1 cellular context compared by ENCODE assay signal in the genomic region with DNA sequence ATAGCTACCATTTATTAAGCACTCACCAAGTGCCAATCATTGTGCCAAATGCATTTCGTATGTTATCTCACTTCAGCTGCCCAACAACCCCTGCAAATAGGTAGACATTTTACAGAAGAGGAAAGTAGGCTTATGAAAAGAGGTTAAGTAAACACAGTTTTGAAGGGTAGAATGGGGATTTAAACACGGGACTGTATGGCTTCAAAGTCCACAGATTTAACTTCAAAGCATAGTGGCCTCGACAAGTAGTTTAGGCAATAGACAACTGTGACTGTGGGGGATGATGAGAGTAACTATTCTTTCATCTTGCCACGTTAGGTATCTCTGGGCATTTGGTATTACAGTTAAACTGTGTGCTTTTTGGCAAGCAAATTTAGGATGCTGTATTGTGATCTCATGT.
A peak's percentile ranks its signal among the peaks of the same experiment; 100 is the strongest.
TF ChIP-seq lines count a peak whose summit lies in the region.

No MANE protein-coding gene starts in this region.

TF ChIP-seq in HepG2, 621 proteins besides CTCF, POLR2A, EP300 and RAD21 (continued from another document and continues in another):
- TF ChIP-seq, protein P1, sequence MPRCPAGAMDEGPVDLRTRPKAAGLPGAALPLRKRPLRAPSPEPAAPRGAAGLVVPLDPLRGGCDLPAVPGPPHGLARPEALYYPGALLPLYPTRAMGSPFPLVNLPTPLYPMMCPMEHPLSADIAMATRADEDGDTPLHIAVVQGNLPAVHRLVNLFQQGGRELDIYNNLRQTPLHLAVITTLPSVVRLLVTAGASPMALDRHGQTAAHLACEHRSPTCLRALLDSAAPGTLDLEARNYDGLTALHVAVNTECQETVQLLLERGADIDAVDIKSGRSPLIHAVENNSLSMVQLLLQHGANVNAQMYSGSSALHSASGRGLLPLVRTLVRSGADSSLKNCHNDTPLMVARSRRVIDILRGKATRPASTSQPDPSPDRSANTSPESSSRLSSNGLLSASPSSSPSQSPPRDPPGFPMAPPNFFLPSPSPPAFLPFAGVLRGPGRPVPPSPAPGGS (CRISPR knock-in tag; IDR thresholded peaks at IDR 0.05), result 0 out of 2 replicates have a peak, but pooled peaks have one; percentile 41
- TF ChIP-seq PTBP1 (IDR thresholded peaks at IDR 0.05; ENCODE audit: low read depth, low read length, poor library complexity, severe bottlenecking), result no peak
- peak; percentile 84 for TF ChIP-seq ASH2L (IDR thresholded peaks at IDR 0.05; ENCODE audit: insufficient read length, low read depth, low read length)
- TF ChIP-seq TBX2 (CRISPR knock-in tag; IDR thresholded peaks at IDR 0.05; ENCODE audit: borderline replicate concordance), result peak; percentile 97
- TF ChIP-seq ZNF782 (CRISPR knock-in tag; IDR thresholded peaks at IDR 0.05; ENCODE audit: borderline replicate concordance), result no peak
- TF ChIP-seq PITX1 (CRISPR knock-in tag; IDR thresholded peaks at IDR 0.05), result peak; percentile 100
- peak; percentile 81; the same call in 1 of the 2 replicates for TF ChIP-seq SP5 (CRISPR knock-in tag; IDR thresholded peaks at IDR 0.05; ENCODE audit: borderline replicate concordance, low read depth)
- TF ChIP-seq NR2F2 (IDR thresholded peaks at IDR 0.05; ENCODE audit: borderline replicate concordance, low read depth), result peak; percentile 94
- TF ChIP-seq IKZF1 (IDR thresholded peaks at IDR 0.05), result no peak
- no peak for TF ChIP-seq ZFP62 (CRISPR knock-in tag; IDR thresholded peaks at IDR 0.05)
- TF ChIP-seq ZFP36L2 (CRISPR knock-in tag; IDR thresholded peaks at IDR 0.05), result no peak
- TF ChIP-seq ZNF34 (CRISPR knock-in tag; IDR thresholded peaks at IDR 0.05; ENCODE audit: borderline replicate concordance), result no peak
- peak; percentile 56; the same call in 1 of the 2 replicates for TF ChIP-seq ZNF317 (CRISPR knock-in tag; IDR thresholded peaks at IDR 0.05)
- TF ChIP-seq GATAD2A (CRISPR knock-in tag; IDR thresholded peaks at IDR 0.05), result peak; percentile 88
- peak; percentile 86 for TF ChIP-seq FOXA1 (IDR thresholded peaks at IDR 0.05)
- peak; percentile 98 for TF ChIP-seq FOXA1 (CRISPR knock-in tag; IDR thresholded peaks at IDR 0.05)
- peak; percentile 88 for TF ChIP-seq MEF2D (CRISPR knock-in tag; IDR thresholded peaks at IDR 0.05)
- no peak for TF ChIP-seq ZNF501 (CRISPR knock-in tag; IDR thresholded peaks at IDR 0.05)
- peak; percentile 60; the same call in 1 of the 2 replicates for TF ChIP-seq CCDC6 (CRISPR knock-in tag; IDR thresholded peaks at IDR 0.05)
- TF ChIP-seq SNAPC2 (CRISPR knock-in tag; IDR thresholded peaks at IDR 0.05), result 0 out of 2 replicates have a peak, but pooled peaks have one; percentile 70
- TF ChIP-seq CEBPB (IDR thresholded peaks at IDR 0.05; ENCODE audit: borderline replicate concordance, low read depth, low read length), result peak; percentile 81
- TF ChIP-seq, protein P2, sequence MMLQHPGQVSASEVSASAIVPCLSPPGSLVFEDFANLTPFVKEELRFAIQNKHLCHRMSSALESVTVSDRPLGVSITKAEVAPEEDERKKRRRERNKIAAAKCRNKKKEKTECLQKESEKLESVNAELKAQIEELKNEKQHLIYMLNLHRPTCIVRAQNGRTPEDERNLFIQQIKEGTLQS (CRISPR knock-in tag; IDR thresholded peaks at IDR 0.05), result peak; percentile 40; the same call in 1 of the 2 replicates
- TF ChIP-seq ZNF17 (CRISPR knock-in tag; IDR thresholded peaks at IDR 0.05), result no peak
- TF ChIP-seq ZNF382 (CRISPR knock-in tag; IDR thresholded peaks at IDR 0.05; ENCODE audit: borderline replicate concordance), result no peak
- no peak; the same call in 1 of the 2 replicates for TF ChIP-seq TSC22D2 (CRISPR knock-in tag; IDR thresholded peaks at IDR 0.05; ENCODE audit: borderline replicate concordance)
- no peak for TF ChIP-seq CHCHD3 (CRISPR knock-in tag; IDR thresholded peaks at IDR 0.05)
- no peak for TF ChIP-seq ISX (CRISPR knock-in tag; conservative IDR thresholded peaks at IDR 0.05)
- TF ChIP-seq ZNF670 (CRISPR knock-in tag; IDR thresholded peaks at IDR 0.05; ENCODE audit: borderline replicate concordance), result no peak
- no peak for TF ChIP-seq ZSCAN12 (CRISPR knock-in tag; IDR thresholded peaks at IDR 0.05)
- TF ChIP-seq, protein P3, sequence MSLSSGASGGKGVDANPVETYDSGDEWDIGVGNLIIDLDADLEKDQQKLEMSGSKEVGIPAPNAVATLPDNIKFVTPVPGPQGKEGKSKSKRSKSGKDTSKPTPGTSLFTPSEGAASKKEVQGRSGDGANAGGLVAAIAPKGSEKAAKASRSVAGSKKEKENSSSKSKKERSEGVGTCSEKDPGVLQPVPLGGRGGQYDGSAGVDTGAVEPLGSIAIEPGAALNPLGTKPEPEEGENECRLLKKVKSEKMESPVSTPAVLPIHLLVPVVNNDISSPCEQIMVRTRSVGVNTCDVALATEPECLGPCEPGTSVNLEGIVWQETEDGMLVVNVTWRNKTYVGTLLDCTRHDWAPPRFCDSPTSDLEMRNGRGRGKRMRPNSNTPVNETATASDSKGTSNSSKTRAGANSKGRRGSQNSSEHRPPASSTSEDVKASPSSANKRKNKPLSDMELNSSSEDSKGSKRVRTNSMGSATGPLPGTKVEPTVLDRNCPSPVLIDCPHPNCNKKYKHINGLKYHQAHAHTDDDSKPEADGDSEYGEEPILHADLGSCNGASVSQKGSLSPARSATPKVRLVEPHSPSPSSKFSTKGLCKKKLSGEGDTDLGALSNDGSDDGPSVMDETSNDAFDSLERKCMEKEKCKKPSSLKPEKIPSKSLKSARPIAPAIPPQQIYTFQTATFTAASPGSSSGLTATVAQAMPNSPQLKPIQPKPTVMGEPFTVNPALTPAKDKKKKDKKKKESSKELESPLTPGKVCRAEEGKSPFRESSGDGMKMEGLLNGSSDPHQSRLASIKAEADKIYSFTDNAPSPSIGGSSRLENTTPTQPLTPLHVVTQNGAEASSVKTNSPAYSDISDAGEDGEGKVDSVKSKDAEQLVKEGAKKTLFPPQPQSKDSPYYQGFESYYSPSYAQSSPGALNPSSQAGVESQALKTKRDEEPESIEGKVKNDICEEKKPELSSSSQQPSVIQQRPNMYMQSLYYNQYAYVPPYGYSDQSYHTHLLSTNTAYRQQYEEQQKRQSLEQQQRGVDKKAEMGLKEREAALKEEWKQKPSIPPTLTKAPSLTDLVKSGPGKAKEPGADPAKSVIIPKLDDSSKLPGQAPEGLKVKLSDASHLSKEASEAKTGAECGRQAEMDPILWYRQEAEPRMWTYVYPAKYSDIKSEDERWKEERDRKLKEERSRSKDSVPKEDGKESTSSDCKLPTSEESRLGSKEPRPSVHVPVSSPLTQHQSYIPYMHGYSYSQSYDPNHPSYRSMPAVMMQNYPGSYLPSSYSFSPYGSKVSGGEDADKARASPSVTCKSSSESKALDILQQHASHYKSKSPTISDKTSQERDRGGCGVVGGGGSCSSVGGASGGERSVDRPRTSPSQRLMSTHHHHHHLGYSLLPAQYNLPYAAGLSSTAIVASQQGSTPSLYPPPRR (CRISPR knock-in tag; IDR thresholded peaks at IDR 0.05; ENCODE audit: borderline replicate concordance), result peak; percentile 99
- TF ChIP-seq ZNF564 (CRISPR knock-in tag; IDR thresholded peaks at IDR 0.05), result 0 out of 2 replicates have a peak, but pooled peaks have one; percentile 24
- TF ChIP-seq, protein P4, sequence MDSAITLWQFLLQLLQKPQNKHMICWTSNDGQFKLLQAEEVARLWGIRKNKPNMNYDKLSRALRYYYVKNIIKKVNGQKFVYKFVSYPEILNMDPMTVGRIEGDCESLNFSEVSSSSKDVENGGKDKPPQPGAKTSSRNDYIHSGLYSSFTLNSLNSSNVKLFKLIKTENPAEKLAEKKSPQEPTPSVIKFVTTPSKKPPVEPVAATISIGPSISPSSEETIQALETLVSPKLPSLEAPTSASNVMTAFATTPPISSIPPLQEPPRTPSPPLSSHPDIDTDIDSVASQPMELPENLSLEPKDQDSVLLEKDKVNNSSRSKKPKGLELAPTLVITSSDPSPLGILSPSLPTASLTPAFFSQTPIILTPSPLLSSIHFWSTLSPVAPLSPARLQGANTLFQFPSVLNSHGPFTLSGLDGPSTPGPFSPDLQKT (CRISPR knock-in tag; IDR thresholded peaks at IDR 0.05; ENCODE audit: borderline replicate concordance), result no peak
- no peak for TF ChIP-seq ZNF530 (CRISPR knock-in tag; IDR thresholded peaks at IDR 0.05; ENCODE audit: low read depth)
- TF ChIP-seq, protein P5, sequence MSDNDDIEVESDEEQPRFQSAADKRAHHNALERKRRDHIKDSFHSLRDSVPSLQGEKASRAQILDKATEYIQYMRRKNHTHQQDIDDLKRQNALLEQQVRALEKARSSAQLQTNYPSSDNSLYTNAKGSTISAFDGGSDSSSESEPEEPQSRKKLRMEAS (IDR thresholded peaks at IDR 0.05), result 0 out of 2 replicates have a peak, but pooled peaks have one; percentile 31
- TF ChIP-seq HOXA5 (CRISPR knock-in tag; IDR thresholded peaks at IDR 0.05), result no peak
- peak; percentile 28 for TF ChIP-seq ZEB1 (IDR thresholded peaks at IDR 0.05; ENCODE audit: insufficient replicate concordance, low read depth)
- TF ChIP-seq, protein P6, sequence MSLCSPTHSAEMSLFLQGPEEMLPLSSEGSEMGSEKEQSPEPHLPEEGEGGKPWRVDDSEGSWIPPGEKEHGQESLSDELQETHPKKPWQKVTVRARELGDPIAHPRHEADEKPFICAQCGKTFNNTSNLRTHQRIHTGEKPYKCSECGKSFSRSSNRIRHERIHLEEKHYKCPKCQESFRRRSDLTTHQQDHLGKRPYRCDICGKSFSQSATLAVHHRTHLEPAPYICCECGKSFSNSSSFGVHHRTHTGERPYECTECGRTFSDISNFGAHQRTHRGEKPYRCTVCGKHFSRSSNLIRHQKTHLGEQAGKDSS (CRISPR knock-in tag; IDR thresholded peaks at IDR 0.05; ENCODE audit: borderline replicate concordance, low read depth), result no peak
- TF ChIP-seq, protein P7, sequence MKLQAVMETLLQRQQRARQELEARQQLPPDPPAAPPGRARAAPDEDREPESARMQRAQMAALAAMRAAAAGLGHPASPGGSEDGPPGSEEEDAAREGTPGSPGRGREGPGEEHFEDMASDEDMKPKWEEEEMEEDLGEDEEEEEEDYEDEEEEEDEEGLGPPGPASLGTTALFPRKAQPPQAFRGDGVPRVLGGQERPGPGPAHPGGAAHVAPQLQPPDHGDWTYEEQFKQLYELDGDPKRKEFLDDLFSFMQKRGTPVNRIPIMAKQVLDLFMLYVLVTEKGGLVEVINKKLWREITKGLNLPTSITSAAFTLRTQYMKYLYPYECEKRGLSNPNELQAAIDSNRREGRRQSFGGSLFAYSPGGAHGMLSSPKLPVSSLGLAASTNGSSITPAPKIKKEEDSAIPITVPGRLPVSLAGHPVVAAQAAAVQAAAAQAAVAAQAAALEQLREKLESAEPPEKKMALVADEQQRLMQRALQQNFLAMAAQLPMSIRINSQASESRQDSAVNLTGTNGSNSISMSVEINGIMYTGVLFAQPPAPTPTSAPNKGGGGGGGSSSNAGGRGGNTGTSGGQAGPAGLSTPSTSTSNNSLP (IDR thresholded peaks at IDR 0.05; ENCODE audit: low read depth, low read length), result peak; percentile 77
- peak; percentile 79; the same call in 1 of the 2 replicates for TF ChIP-seq ZNF792 (CRISPR knock-in tag; IDR thresholded peaks at IDR 0.05)
- TF ChIP-seq ESRRA (CRISPR knock-in tag; IDR thresholded peaks at IDR 0.05; ENCODE audit: low read depth), result peak; percentile 75; the same call in 1 of the 2 replicates
- TF ChIP-seq, protein P8, sequence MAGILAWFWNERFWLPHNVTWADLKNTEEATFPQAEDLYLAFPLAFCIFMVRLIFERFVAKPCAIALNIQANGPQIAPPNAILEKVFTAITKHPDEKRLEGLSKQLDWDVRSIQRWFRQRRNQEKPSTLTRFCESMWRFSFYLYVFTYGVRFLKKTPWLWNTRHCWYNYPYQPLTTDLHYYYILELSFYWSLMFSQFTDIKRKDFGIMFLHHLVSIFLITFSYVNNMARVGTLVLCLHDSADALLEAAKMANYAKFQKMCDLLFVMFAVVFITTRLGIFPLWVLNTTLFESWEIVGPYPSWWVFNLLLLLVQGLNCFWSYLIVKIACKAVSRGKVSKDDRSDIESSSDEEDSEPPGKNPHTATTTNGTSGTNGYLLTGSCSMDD (CRISPR knock-in tag; IDR thresholded peaks at IDR 0.05), result no peak
- peak; percentile 69; the same call in 1 of the 2 replicates for TF ChIP-seq CBFB (CRISPR knock-in tag; IDR thresholded peaks at IDR 0.05)
- TF ChIP-seq HOXA3 (CRISPR knock-in tag; IDR thresholded peaks at IDR 0.05), result peak; percentile 64
- TF ChIP-seq TGIF2 (CRISPR knock-in tag; IDR thresholded peaks at IDR 0.05), result no peak
- TF ChIP-seq, protein P9, sequence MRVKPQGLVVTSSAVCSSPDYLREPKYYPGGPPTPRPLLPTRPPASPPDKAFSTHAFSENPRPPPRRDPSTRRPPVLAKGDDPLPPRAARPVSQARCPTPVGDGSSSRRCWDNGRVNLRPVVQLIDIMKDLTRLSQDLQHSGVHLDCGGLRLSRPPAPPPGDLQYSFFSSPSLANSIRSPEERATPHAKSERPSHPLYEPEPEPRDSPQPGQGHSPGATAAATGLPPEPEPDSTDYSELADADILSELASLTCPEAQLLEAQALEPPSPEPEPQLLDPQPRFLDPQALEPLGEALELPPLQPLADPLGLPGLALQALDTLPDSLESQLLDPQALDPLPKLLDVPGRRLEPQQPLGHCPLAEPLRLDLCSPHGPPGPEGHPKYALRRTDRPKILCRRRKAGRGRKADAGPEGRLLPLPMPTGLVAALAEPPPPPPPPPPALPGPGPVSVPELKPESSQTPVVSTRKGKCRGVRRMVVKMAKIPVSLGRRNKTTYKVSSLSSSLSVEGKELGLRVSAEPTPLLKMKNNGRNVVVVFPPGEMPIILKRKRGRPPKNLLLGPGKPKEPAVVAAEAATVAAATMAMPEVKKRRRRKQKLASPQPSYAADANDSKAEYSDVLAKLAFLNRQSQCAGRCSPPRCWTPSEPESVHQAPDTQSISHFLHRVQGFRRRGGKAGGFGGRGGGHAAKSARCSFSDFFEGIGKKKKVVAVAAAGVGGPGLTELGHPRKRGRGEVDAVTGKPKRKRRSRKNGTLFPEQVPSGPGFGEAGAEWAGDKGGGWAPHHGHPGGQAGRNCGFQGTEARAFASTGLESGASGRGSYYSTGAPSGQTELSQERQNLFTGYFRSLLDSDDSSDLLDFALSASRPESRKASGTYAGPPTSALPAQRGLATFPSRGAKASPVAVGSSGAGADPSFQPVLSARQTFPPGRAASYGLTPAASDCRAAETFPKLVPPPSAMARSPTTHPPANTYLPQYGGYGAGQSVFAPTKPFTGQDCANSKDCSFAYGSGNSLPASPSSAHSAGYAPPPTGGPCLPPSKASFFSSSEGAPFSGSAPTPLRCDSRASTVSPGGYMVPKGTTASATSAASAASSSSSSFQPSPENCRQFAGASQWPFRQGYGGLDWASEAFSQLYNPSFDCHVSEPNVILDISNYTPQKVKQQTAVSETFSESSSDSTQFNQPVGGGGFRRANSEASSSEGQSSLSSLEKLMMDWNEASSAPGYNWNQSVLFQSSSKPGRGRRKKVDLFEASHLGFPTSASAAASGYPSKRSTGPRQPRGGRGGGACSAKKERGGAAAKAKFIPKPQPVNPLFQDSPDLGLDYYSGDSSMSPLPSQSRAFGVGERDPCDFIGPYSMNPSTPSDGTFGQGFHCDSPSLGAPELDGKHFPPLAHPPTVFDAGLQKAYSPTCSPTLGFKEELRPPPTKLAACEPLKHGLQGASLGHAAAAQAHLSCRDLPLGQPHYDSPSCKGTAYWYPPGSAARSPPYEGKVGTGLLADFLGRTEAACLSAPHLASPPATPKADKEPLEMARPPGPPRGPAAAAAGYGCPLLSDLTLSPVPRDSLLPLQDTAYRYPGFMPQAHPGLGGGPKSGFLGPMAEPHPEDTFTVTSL (CRISPR knock-in tag; IDR thresholded peaks at IDR 0.05; ENCODE audit: borderline replicate concordance), result peak; percentile 98
- TF ChIP-seq ARNT2 (CRISPR knock-in tag; IDR thresholded peaks at IDR 0.05; ENCODE audit: low read depth), result 0 out of 2 replicates have a peak, but pooled peaks have one; percentile 37
- TF ChIP-seq NPAS2 (CRISPR knock-in tag; IDR thresholded peaks at IDR 0.05; ENCODE audit: borderline replicate concordance), result no peak
- TF ChIP-seq HNF4G (IDR thresholded peaks at IDR 0.05; ENCODE audit: borderline replicate concordance, low read depth, low read length), result peak; percentile 97
- peak; percentile 88 for TF ChIP-seq HNF4G (CRISPR knock-in tag; IDR thresholded peaks at IDR 0.05; ENCODE audit: borderline replicate concordance, low read depth)
- no peak for TF ChIP-seq SOX6 (IDR thresholded peaks at IDR 0.05)
- TF ChIP-seq SOX6 (CRISPR knock-in tag; IDR thresholded peaks at IDR 0.05), result peak; percentile 98
